Comparison of ENCODE assay signal across 21 cellular contexts in genomic region chr11:92626624-92627023, GRCh38.
DNase-seq lines count a peak whose midpoint lies in the region; ATAC-seq, FAIRE-seq and TF ChIP-seq lines count a peak whose summit lies in the region.
"Had no signal": no experiment of that assay in that cellular context is flagged by ENCODE, and none has a peak within 500 bp of the region (broad histone marks: within the 10 kb centered on the region; RNA-seq: fewer than 3 reads in every experiment).

No MANE protein-coding gene starts in this region.

- DNase-seq in NCI-H82 (lab: John Stamatoyannopoulos, UW) (peak; percentile 16), NCI-H82 treated with DMSO at 0.1 percent for 48 hours (lab: John Stamatoyannopoulos, UW; ENCODE audit: unreplicated experiment) (no peak), astrocyte (ENCODE audit: low read depth) (no peak), neuronal stem cell (ENCODE audit: low spot score) (peak; percentile 12), NCI-H2081 treated with DMSO at 0.1 percent for 48 hours (lab: John Stamatoyannopoulos, UW) (no peak), NCI-H2029 (lab: John Stamatoyannopoulos, UW) (no peak)
- DNase-seq: AML-193; Caco-2; CD4-positive, alpha-beta T cell; GF-D8; GOT3; H7; HFFc6; IMR-90 had no signal

- H3K4me3 Mint-ChIP-seq in astrocyte (ENCODE audit: unreplicated experiment), result no peak overlapping the region
- H3K4me3 Mint-ChIP-seq: CD4-positive, alpha-beta T cell; HFFc6 had no signal

- H2AFZ ChIP-seq in astrocyte (ENCODE audit: low read depth, low read length) (no peak overlapping the region), neuronal stem cell (ENCODE audit: low read length) (no peak overlapping the region)

- H3K4me1 ChIP-seq in astrocyte (ENCODE audit: insufficient read depth, low read length) (peaks cover 20% of the 10 kb centered on the region), neuronal stem cell (ENCODE audit: control insufficient read depth in 2 of 2, insufficient read depth in 1 of 2, low read depth in 1 of 2, low read length in 2 of 2) (peaks cover 8 to 36% of the 10 kb centered on the region in 2 donors)
- H3K4me1 ChIP-seq: A549, Caco-2 had no signal

- no peak overlapping the region for H2AK5ac ChIP-seq in neuronal stem cell (ENCODE audit: low read depth, low read length)

- no peaks in the 10 kb centered on the region for H3K9me3 Mint-ChIP-seq in astrocyte (ENCODE audit: unreplicated experiment)
- H3K9me3 Mint-ChIP-seq: CD4-positive, alpha-beta T cell had no signal

- peaks cover 35% of the 10 kb centered on the region for H3K4me1 Mint-ChIP-seq in astrocyte (ENCODE audit: low read depth, unreplicated experiment)

- H3K9me3 ChIP-seq in astrocyte (ENCODE audit: insufficient read depth, low read depth, low read length), result no peaks in the 10 kb centered on the region
- H3K9me3 ChIP-seq in neuronal stem cell (replicated peaks in 1 of 2; ENCODE audit: control insufficient read depth in 2 of 2, insufficient read depth in 1 of 2, low read depth in 1 of 2, low read length in 2 of 2), result no peaks in the 10 kb centered on the region
- H3K9me3 ChIP-seq: A549, Caco-2 had no signal

- H3K9ac ChIP-seq in astrocyte (ENCODE audit: low read length) (no peak overlapping the region), neuronal stem cell (ENCODE audit: low read depth, low read length, poor library complexity) (no peak overlapping the region)

- no peaks in the 10 kb centered on the region for H4K20me1 ChIP-seq in astrocyte (ENCODE audit: insufficient read depth, low read length)

- peaks cover 3% of the 10 kb centered on the region for H3K36me3 Mint-ChIP-seq in astrocyte (ENCODE audit: low read depth, unreplicated experiment)

- no peak overlapping the region for H3K14ac ChIP-seq in neuronal stem cell (ENCODE audit: low read length)

- WGBS in neuronal stem cell (ENCODE audit: extremely low coverage in 2 of 2, insufficient read length in 2 of 2, insufficient replicate concordance in 1 of 2), 2 donors, result no CpG with 5 or more reads among the region's 1 CpG

- H3K4me3 ChIP-seq in astrocyte (ENCODE audit: insufficient read depth, low read depth, low read length), result no peak overlapping the region
- no peak overlapping the region for H3K4me3 ChIP-seq in neuronal stem cell (ENCODE audit: low read length in 2 of 2)
- H3K4me3 ChIP-seq: A549 had no signal

- H3K18ac ChIP-seq in neuronal stem cell (ENCODE audit: low read length), result no peak overlapping the region

- H3K27me3 Mint-ChIP-seq in astrocyte (ENCODE audit: low read depth, unreplicated experiment), result no peaks in the 10 kb centered on the region
- H3K27me3 Mint-ChIP-seq: CD4-positive, alpha-beta T cell had no signal

- no peak for ATAC-seq in HG03139 (IDR thresholded peaks at IDR 0.05; ENCODE audit: unreplicated experiment)
- ATAC-seq: A549, HCT116 had no signal

- no peak overlapping the region for H4K8ac ChIP-seq in neuronal stem cell (ENCODE audit: low read depth, low read length)

- H2BK120ac ChIP-seq in neuronal stem cell (ENCODE audit: low read depth, low read length), result no peak overlapping the region

- no peak overlapping the region for H2BK12ac ChIP-seq in neuronal stem cell (ENCODE audit: low read length)

- no peaks in the 10 kb centered on the region for H3K79me1 ChIP-seq in neuronal stem cell (ENCODE audit: low read depth, low read length)

- H3K4me2 ChIP-seq in astrocyte (ENCODE audit: low read length) (no peak overlapping the region), neuronal stem cell (ENCODE audit: insufficient read depth, low read length, poor library complexity, severe bottlenecking) (no peak overlapping the region)
- H3K4me2 ChIP-seq: A549 had no signal

- no peak overlapping the region for H3K23ac ChIP-seq in neuronal stem cell (ENCODE audit: low read depth, low read length, poor library complexity)

- no peak overlapping the region for H2BK5ac ChIP-seq in neuronal stem cell (ENCODE audit: low read length)

- H4K91ac ChIP-seq in neuronal stem cell (ENCODE audit: low read depth, low read length, poor library complexity), result no peak overlapping the region

- H3K36me3 ChIP-seq in astrocyte (ENCODE audit: insufficient read depth, low read length), result no peaks in the 10 kb centered on the region
- peaks cover 0 to 8% of the 10 kb centered on the region in 2 donors for H3K36me3 ChIP-seq in neuronal stem cell (replicated peaks in 1 of 2; ENCODE audit: control insufficient read depth in 2 of 2, insufficient read depth in 2 of 2, low read length in 2 of 2)

- no peak overlapping the region for H3K4ac ChIP-seq in neuronal stem cell (ENCODE audit: low read length)

- no peak overlapping the region for H3K27ac ChIP-seq in astrocyte (ENCODE audit: low read depth, low read length)
- no peak overlapping the region for H3K27ac ChIP-seq in neuronal stem cell (replicated peaks; ENCODE audit: low read length)
- H3K27ac ChIP-seq: 22Rv1, A549, C4-2B had no signal

- no peak overlapping the region for H2BK15ac ChIP-seq in neuronal stem cell (ENCODE audit: low read length)

- H3K27me3 ChIP-seq in astrocyte (ENCODE audit: insufficient read depth, low read length), result no peaks in the 10 kb centered on the region
- no peaks in the 10 kb centered on the region for H3K27me3 ChIP-seq in neuronal stem cell (ENCODE audit: control insufficient read depth in 3 of 3, insufficient read depth in 3 of 3, low read depth in 1 of 3, low read length in 3 of 3)

- H3K27ac Mint-ChIP-seq in astrocyte (ENCODE audit: unreplicated experiment), result peak overlapping the region; percentile 67
- H3K27ac Mint-ChIP-seq: CD4-positive, alpha-beta T cell; HFFc6 had no signal

- no peak for TF ChIP-seq CTCF in astrocyte (IDR thresholded peaks at IDR 0.05; ENCODE audit: insufficient read depth, low read depth, low read length)

- no peaks in the 10 kb centered on the region for H3K79me2 ChIP-seq in astrocyte (ENCODE audit: insufficient read depth, low read length)

- FAIRE-seq in astrocyte (lab: Jason Lieb, UNC), result no peak
- FAIRE-seq: A549, D721Med, HTR-8/SVneo had no signal

Comparison
In these comparisons a context has a peak if more than half of its experiments do, and no peak if none do; other contexts are left out.
1. DNase-seq: peak in NCI-H82 (single experiment) and neuronal stem cell (single experiment); none in NCI-H82 treated with DMSO at 0.1 percent for 48 hours (single experiment), astrocyte (single experiment), NCI-H2081 treated with DMSO at 0.1 percent for 48 hours (single experiment) and NCI-H2029 (single experiment).